ENCODE assay signal across 22 cellular contexts in genomic region chr4:1317177-1318045, GRCh38. TPM values are rescaled to one million over a fixed set of nuclear protein-coding genes. Genes with fewer than 3 reads are reported as not detected.
DNase-seq lines count a peak whose midpoint lies in the region; ATAC-seq and TF ChIP-seq lines count a peak whose summit lies in the region.
"Had no signal": no experiment of that assay in that cellular context is flagged by ENCODE, and none has a peak within 500 bp of the region (broad histone marks: within the 10 kb centered on the region; RNA-seq: fewer than 3 reads in every experiment).

No MANE protein-coding gene starts in this region.

- intact Hi-C loops in activated CD8-positive, alpha-beta T cell treated with anti-CD3 and anti-CD28 coated beads for 36 hours (cut with micrococcal nuclease): no loop called here

- H3K27ac Mint-ChIP-seq in activated CD8-positive, alpha-beta T cell treated with anti-CD3 and anti-CD28 coated beads, Interleukin-2, amount 10 ng/mL, durations not matched to agents 7 days and 5 days: peak overlapping the region; percentile 43
- no peak overlapping the region for H3K27ac Mint-ChIP-seq in activated CD8-positive, alpha-beta T cell treated with anti-CD3 and anti-CD28 coated beads for 36 hours
- peak overlapping the region in 1 of 3 experiments; percentile 67; a peak in 2 of 7 replicates for H3K27ac Mint-ChIP-seq in H9
- H3K27ac Mint-ChIP-seq in effector memory CD8-positive, alpha-beta T cell: peak overlapping the region; percentile 44 to 58
- H3K27ac Mint-ChIP-seq: B cell had no signal

- H3K36me3 ChIP-seq in neuronal stem cell (replicated peaks in 1 of 2; ENCODE audit: control insufficient read depth in 2 of 2, insufficient read depth in 2 of 2, low read length in 2 of 2): peaks cover 51 to 84% of the 10 kb centered on the region in 2 donors

- no peak overlapping the region for H3K4ac ChIP-seq in H9 (ENCODE audit: low read depth, low read length)
- H3K4ac ChIP-seq in neuronal stem cell (ENCODE audit: low read length): no peak overlapping the region

- H3K4me2 ChIP-seq in H9 (ENCODE audit: insufficient read depth, insufficient read length, low read length) (no peak overlapping the region), neuronal stem cell (ENCODE audit: insufficient read depth, low read length, poor library complexity, severe bottlenecking) (no peak overlapping the region)
- H3K4me2 ChIP-seq: KMS-11 had no signal

- H4K20me1 ChIP-seq in H9 (ENCODE audit: control insufficient read depth, insufficient read depth, insufficient read length): no peaks in the 10 kb centered on the region

- H3K4me1 Mint-ChIP-seq in activated CD8-positive, alpha-beta T cell treated with anti-CD3 and anti-CD28 coated beads, Interleukin-2, amount 10 ng/mL, durations not matched to agents 7 days and 5 days (ENCODE audit: low read depth): peaks cover 26% of the 10 kb centered on the region
- H3K4me1 Mint-ChIP-seq in activated CD8-positive, alpha-beta T cell treated with anti-CD3 and anti-CD28 coated beads for 36 hours (ENCODE audit: low read depth): peaks cover 15% of the 10 kb centered on the region
- H3K4me1 Mint-ChIP-seq in H9: no peaks in the 10 kb centered on the region
- peaks cover 4 to 15% of the 10 kb centered on the region in 2 donors for H3K4me1 Mint-ChIP-seq in effector memory CD8-positive, alpha-beta T cell (ENCODE audit: low read depth in 2 of 2)
- H3K4me1 Mint-ChIP-seq: B cell had no signal

- no peak overlapping the region for H2BK20ac ChIP-seq in H9 (ENCODE audit: low read depth, low read length, poor library complexity, severe bottlenecking)

- H3K4me3 Mint-ChIP-seq in activated CD8-positive, alpha-beta T cell treated with anti-CD3 and anti-CD28 coated beads, Interleukin-2, amount 10 ng/mL, durations not matched to agents 7 days and 5 days: no peak overlapping the region
- no peak overlapping the region for H3K4me3 Mint-ChIP-seq in activated CD8-positive, alpha-beta T cell treated with anti-CD3 and anti-CD28 coated beads for 36 hours
- H3K4me3 Mint-ChIP-seq in H9: no peak overlapping the region
- peak overlapping the region in 1 of 2 donors; percentile 23 for H3K4me3 Mint-ChIP-seq in effector memory CD8-positive, alpha-beta T cell
- H3K4me3 Mint-ChIP-seq: B cell; CD4-positive, CD25-positive, alpha-beta regulatory T cell had no signal

- H2AK5ac ChIP-seq in H9 (ENCODE audit: insufficient read length, low read length) (no peak overlapping the region), neuronal stem cell (ENCODE audit: low read depth, low read length) (no peak overlapping the region)

- H4K91ac ChIP-seq in H9 (ENCODE audit: insufficient read length, low read depth, low read length) (no peak overlapping the region), neuronal stem cell (ENCODE audit: low read depth, low read length, poor library complexity) (no peak overlapping the region)

- H3K9ac ChIP-seq in H9 (ENCODE audit: extremely low read depth, insufficient read length, low read length) (no peak overlapping the region), neuronal stem cell (ENCODE audit: low read depth, low read length, poor library complexity) (peak overlapping the region; percentile 70)
- H3K9ac ChIP-seq: KMS-11 had no signal

- H3K79me1 ChIP-seq in H9 (ENCODE audit: insufficient read depth, low read depth, low read length, poor library complexity, severe bottlenecking): peaks cover 3% of the 10 kb centered on the region
- peaks cover 14% of the 10 kb centered on the region for H3K79me1 ChIP-seq in neuronal stem cell (ENCODE audit: low read depth, low read length)

- H3T11ph ChIP-seq in H9 (ENCODE audit: low read length): no peak overlapping the region

- H2BK15ac ChIP-seq in H9 (ENCODE audit: low read depth, low read length): no peak overlapping the region
- no peak overlapping the region for H2BK15ac ChIP-seq in neuronal stem cell (ENCODE audit: low read length)

- peak overlapping the region in 1 of 2 donors; percentile 70 for H3K4me3 ChIP-seq in neuronal stem cell (ENCODE audit: low read length in 2 of 2)

- no peak overlapping the region for H4K5ac ChIP-seq in H9 (ENCODE audit: insufficient read length, low read depth, low read length)

- H2BK5ac ChIP-seq in H9 (ENCODE audit: insufficient read length, low read length): no peak overlapping the region
- H2BK5ac ChIP-seq in neuronal stem cell (ENCODE audit: low read length): no peak overlapping the region

- H2BK120ac ChIP-seq in H9 (ENCODE audit: low read depth, low read length, poor library complexity, severe bottlenecking) (no peak overlapping the region), neuronal stem cell (ENCODE audit: low read depth, low read length) (no peak overlapping the region)

- H3K23me2 ChIP-seq in H9 (ENCODE audit: insufficient read length, low read depth, low read length, poor library complexity, severe bottlenecking): no peaks in the 10 kb centered on the region

- no peaks in the 10 kb centered on the region for H3K27me3 Mint-ChIP-seq in activated CD8-positive, alpha-beta T cell treated with anti-CD3 and anti-CD28 coated beads, Interleukin-2, amount 10 ng/mL, durations not matched to agents 7 days and 5 days (ENCODE audit: low read depth)
- H3K27me3 Mint-ChIP-seq in activated CD8-positive, alpha-beta T cell treated with anti-CD3 and anti-CD28 coated beads for 36 hours: no peaks in the 10 kb centered on the region
- no peaks in the 10 kb centered on the region for H3K27me3 Mint-ChIP-seq in H9 (ENCODE audit: low read depth)
- H3K27me3 Mint-ChIP-seq in effector memory CD8-positive, alpha-beta T cell: no peaks in the 10 kb centered on the region
- H3K27me3 Mint-ChIP-seq: B cell; CD4-positive, CD25-positive, alpha-beta regulatory T cell had no signal

- H2AFZ ChIP-seq in H9 (ENCODE audit: low read length) (no peak overlapping the region), neuronal stem cell (ENCODE audit: low read length) (no peak overlapping the region)

- peaks cover 67% of the 10 kb centered on the region for H3K36me3 Mint-ChIP-seq in activated CD8-positive, alpha-beta T cell treated with anti-CD3 and anti-CD28 coated beads, Interleukin-2, amount 10 ng/mL, durations not matched to agents 7 days and 5 days (ENCODE audit: low read depth)
- peaks cover 40% of the 10 kb centered on the region for H3K36me3 Mint-ChIP-seq in activated CD8-positive, alpha-beta T cell treated with anti-CD3 and anti-CD28 coated beads for 36 hours (ENCODE audit: low read depth)
- peaks cover 48 to 79% (median 77%) of the 10 kb centered on the region in 3 experiments for H3K36me3 Mint-ChIP-seq in H9 (ENCODE audit: insufficient read depth in 1 of 3, low read depth in 3 of 3)
- H3K36me3 Mint-ChIP-seq in effector memory CD8-positive, alpha-beta T cell (ENCODE audit: insufficient read depth): peaks cover 68% of the 10 kb centered on the region

- H4K8ac ChIP-seq in H9 (replicated peaks; ENCODE audit: insufficient read length, low read depth, low read length) (no peak overlapping the region), neuronal stem cell (ENCODE audit: low read depth, low read length) (no peak overlapping the region)

- no peak overlapping the region for H3K18ac ChIP-seq in H9 (ENCODE audit: insufficient read length, low read depth, low read length)
- no peak overlapping the region for H3K18ac ChIP-seq in neuronal stem cell (ENCODE audit: low read length)

- POLR2A ChIA-PET in activated CD8-positive, alpha-beta T cell treated with anti-CD3 and anti-CD28 coated beads, Interleukin-2, amount 10 ng/mL, durations not matched to agents 7 days and 5 days (lab: Charles Lee): no interaction called here
- POLR2A ChIA-PET in activated CD8-positive, alpha-beta T cell treated with anti-CD3 and anti-CD28 coated beads for 36 hours (lab: Charles Lee): no interaction called here

- no peak overlapping the region for H3K14ac ChIP-seq in H9 (ENCODE audit: insufficient read depth, low read length)
- peak overlapping the region; percentile 8 for H3K14ac ChIP-seq in neuronal stem cell (ENCODE audit: low read length)

- DNase-seq in activated CD8-positive, alpha-beta T cell treated with anti-CD3 and anti-CD28 coated beads, Interleukin-2, amount 10 ng/mL, durations not matched to agents 7 days and 5 days: no peak
- DNase-seq in activated CD8-positive, alpha-beta T cell treated with anti-CD3 and anti-CD28 coated beads for 36 hours: no peak
- DNase-seq in H9 (peak; percentile 27), neuronal stem cell (ENCODE audit: low spot score) (no peak), activated gamma-delta T cell (lab: John Stamatoyannopoulos, UW) (no peak), HUDEP-2 (lab: John Stamatoyannopoulos, UW; ENCODE audit: unreplicated experiment in 76 of 76) (no peak)
- DNase-seq in effector memory CD8-positive, alpha-beta T cell: no peak
- DNase-seq: CD4-positive, CD25-positive, alpha-beta regulatory T cell; COR-L47; DMS153; GF-D8; HCEC 1CT; NCI-H1417; NCI-H187; NCI-H2107; NCI-H510A treated with DMSO at 0.1 percent for 48 hours; NCI-H774; OCI-M1; SHP77 treated with DMSO at 0.1 percent for 48 hours had no signal

- no peak for TF ChIP-seq CTCF in activated CD8-positive, alpha-beta T cell treated with anti-CD3 and anti-CD28 coated beads for 36 hours (IDR thresholded peaks at IDR 0.05)
- no peak for TF ChIP-seq CTCF in H9 (conservative IDR thresholded peaks at IDR 0.05)

- H3K4me1 ChIP-seq in H9 (ENCODE audit: insufficient read depth, low read length) (no peaks in the 10 kb centered on the region), neuronal stem cell (ENCODE audit: control insufficient read depth in 2 of 2, insufficient read depth in 1 of 2, low read depth in 1 of 2, low read length in 2 of 2) (no peaks in the 10 kb centered on the region)

- no peaks in the 10 kb centered on the region for H3K9me3 ChIP-seq in H9 (ENCODE audit: control insufficient read depth, low read depth, low read length)
- peaks cover 13 to 18% of the 10 kb centered on the region in 2 donors for H3K9me3 ChIP-seq in neuronal stem cell (replicated peaks in 1 of 2; ENCODE audit: control insufficient read depth in 2 of 2, insufficient read depth in 1 of 2, low read depth in 1 of 2, low read length in 2 of 2)

- no peak overlapping the region for H3K23ac ChIP-seq in H9 (ENCODE audit: insufficient read length, low read depth, low read length)
- H3K23ac ChIP-seq in neuronal stem cell (ENCODE audit: low read depth, low read length, poor library complexity): peak overlapping the region; percentile 16

- H3K79me2 ChIP-seq in H9 (ENCODE audit: insufficient read depth, low read length): no peaks in the 10 kb centered on the region

- H3K27me3 ChIP-seq in H9 (ENCODE audit: insufficient read depth, low read length): no peaks in the 10 kb centered on the region
- H3K27me3 ChIP-seq in neuronal stem cell (ENCODE audit: control insufficient read depth in 3 of 3, insufficient read depth in 3 of 3, low read depth in 1 of 3, low read length in 3 of 3): no peaks in the 10 kb centered on the region

- CTCF ChIA-PET in activated CD8-positive, alpha-beta T cell treated with anti-CD3 and anti-CD28 coated beads, Interleukin-2, amount 10 ng/mL, durations not matched to agents 7 days and 5 days (lab: Charles Lee): interaction anchor here (0.7 kb wide), 1 partner anchor 30 kb away, joined by 6 read pairs; the partner anchor contains the start of gene UVSSA
- CTCF ChIA-PET in activated CD8-positive, alpha-beta T cell treated with anti-CD3 and anti-CD28 coated beads for 36 hours (lab: Charles Lee): no interaction called here

- H2BK12ac ChIP-seq in H9 (ENCODE audit: insufficient read length, low read depth, low read length) (no peak overlapping the region), neuronal stem cell (ENCODE audit: low read length) (no peak overlapping the region)

- H3K27ac ChIP-seq in H9 (ENCODE audit: insufficient read length, low read depth, low read length): no peak overlapping the region
- no peak overlapping the region for H3K27ac ChIP-seq in neuronal stem cell (replicated peaks; ENCODE audit: low read length)
- H3K27ac ChIP-seq: KMS-11 had no signal

- no peaks in the 10 kb centered on the region for H3K9me3 Mint-ChIP-seq in activated CD8-positive, alpha-beta T cell treated with anti-CD3 and anti-CD28 coated beads, Interleukin-2, amount 10 ng/mL, durations not matched to agents 7 days and 5 days (ENCODE audit: insufficient read depth)
- H3K9me3 Mint-ChIP-seq in activated CD8-positive, alpha-beta T cell treated with anti-CD3 and anti-CD28 coated beads for 36 hours: no peaks in the 10 kb centered on the region
- H3K9me3 Mint-ChIP-seq in H9: peaks cover 3 to 7% of the 10 kb centered on the region in 2 experiments; a peak in 3 of 5 replicates
- no peaks in the 10 kb centered on the region for H3K9me3 Mint-ChIP-seq in effector memory CD8-positive, alpha-beta T cell
- H3K9me3 Mint-ChIP-seq: CD4-positive, CD25-positive, alpha-beta regulatory T cell had no signal

- ATAC-seq in activated CD8-positive, alpha-beta T cell treated with anti-CD3 and anti-CD28 coated beads, Interleukin-2, amount 10 ng/mL, durations not matched to agents 7 days and 5 days: no peak
- ATAC-seq in activated CD8-positive, alpha-beta T cell treated with anti-CD3 and anti-CD28 coated beads for 36 hours: no peak
- no peak for ATAC-seq in effector memory CD8-positive, alpha-beta T cell (replicated peaks)
- no peak for ATAC-seq in GM19023 (IDR thresholded peaks at IDR 0.05; ENCODE audit: unreplicated experiment)

- WGBS in H9 (ENCODE audit: extremely low coverage, insufficient read length, low lambda C conversion rate): no CpG with 5 or more reads among the region's 29 CpGs
- no CpG with 5 or more reads among the region's 29 CpGs for WGBS in neuronal stem cell (ENCODE audit: extremely low coverage in 2 of 2, insufficient read length in 2 of 2, insufficient replicate concordance in 1 of 2), 2 donors

- H3K56ac ChIP-seq in H9 (ENCODE audit: insufficient read length, low read depth, low read length): no peak overlapping the region

RNA-seq across cellular contexts. Expression of gene MAEA, which starts 27.7 kb away (rescaled TPM):
- total RNA-seq in activated CD8-positive, alpha-beta T cell treated with anti-CD3 and anti-CD28 coated beads, Interleukin-2, amount 10 ng/mL, durations not matched to agents 7 days and 5 days: 10 to 100 TPM; 60.3 to 65.1 TPM
- total RNA-seq in activated CD8-positive, alpha-beta T cell treated with anti-CD3 and anti-CD28 coated beads for 36 hours: 10 to 100 TPM; 32.3 to 37.0 TPM
- 85.6 and 89.5 TPM in 2 replicates for total RNA-seq in H9 (2021)
- 38.4 TPM for polyA plus RNA-seq in neuronal stem cell (2013, experiment 1 of 2)
- polyA plus RNA-seq in neuronal stem cell (2013, experiment 2 of 2): 37.0 TPM

RNA-seq across cellular contexts. Expression of gene UVSSA, which starts 29.6 kb away (rescaled TPM):
- total RNA-seq in activated CD8-positive, alpha-beta T cell treated with anti-CD3 and anti-CD28 coated beads, Interleukin-2, amount 10 ng/mL, durations not matched to agents 7 days and 5 days: 10 to 100 TPM; 16.7 to 17.0 TPM
- 10 to 100 TPM; 18.6 to 20.2 TPM for total RNA-seq in activated CD8-positive, alpha-beta T cell treated with anti-CD3 and anti-CD28 coated beads for 36 hours
- 15.9 and 18.3 TPM in 2 replicates for total RNA-seq in H9 (2021)
- polyA plus RNA-seq in neuronal stem cell (2013, experiment 1 of 2): 8.6 TPM
- polyA plus RNA-seq in neuronal stem cell (2013, experiment 2 of 2): 8.7 TPM
